ENCODE assay signal across 15 cellular contexts in the genomic region with DNA sequence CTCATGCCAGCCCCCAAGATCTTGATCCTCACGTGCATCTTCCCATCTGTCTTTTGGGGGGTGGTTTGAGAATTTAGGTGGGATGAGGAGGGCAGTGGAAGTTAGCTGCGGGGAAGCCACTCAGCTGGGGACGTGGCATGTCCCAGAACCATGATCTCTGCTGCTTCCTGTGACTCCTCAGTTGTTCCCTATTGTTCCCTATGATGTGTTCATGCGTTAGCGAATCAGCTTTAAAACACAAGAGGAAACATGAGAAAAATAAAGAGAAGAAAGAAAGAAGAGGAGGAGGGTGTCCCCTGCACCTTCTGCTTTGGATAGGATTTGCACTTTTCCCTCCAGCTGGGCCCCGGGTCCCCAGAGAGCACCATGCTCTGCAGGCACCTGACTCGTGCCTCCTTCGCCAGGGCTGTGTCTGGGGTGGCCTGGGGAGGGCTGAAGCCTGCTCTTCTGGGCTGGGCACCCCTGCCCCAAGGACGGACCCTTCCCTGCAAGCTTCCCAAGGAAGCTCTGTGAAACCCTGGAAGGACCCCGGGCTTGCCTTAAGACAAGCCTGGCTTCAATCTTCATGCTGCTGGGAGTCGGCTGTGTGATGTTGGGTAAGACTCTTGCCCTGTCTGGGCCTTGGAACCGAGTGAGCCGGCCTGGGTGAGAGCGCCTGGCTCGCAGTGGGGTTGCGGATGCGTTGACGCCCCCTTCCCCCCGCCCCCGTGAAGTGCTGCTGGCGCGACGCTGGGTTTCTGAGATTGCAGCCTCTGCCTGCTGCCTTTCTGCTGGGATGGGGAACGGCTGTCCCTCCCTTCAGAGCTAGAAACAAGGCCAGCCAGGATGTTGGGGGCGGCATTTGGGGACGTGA.
DNase-seq lines count a peak whose midpoint lies in the region; ATAC-seq, FAIRE-seq and TF ChIP-seq lines count a peak whose summit lies in the region.
"Had no signal": no experiment of that assay in that cellular context is flagged by ENCODE, and none has a peak within 500 bp of the region (broad histone marks: within the 10 kb centered on the region; RNA-seq: fewer than 3 reads in every experiment).

No MANE protein-coding gene starts in this region.

- FAIRE-seq in keratinocyte (lab: Jason Lieb, UNC) = no peak

- 50 to 56% methylated on average over 3 to 12 of the region's 26 CpGs for WGBS in transverse colon (ENCODE audit: low coverage in 1 of 2), 2 donors

- no peaks in the 10 kb centered on the region for H3K9me3 ChIP-seq in breast epithelium
- H3K9me3 ChIP-seq in keratinocyte (ENCODE audit: control insufficient read depth, low read depth, low read length) = no peaks in the 10 kb centered on the region
- no peaks in the 10 kb centered on the region for H3K9me3 ChIP-seq in transverse colon

- H3K27me3 Mint-ChIP-seq in MCF 10A (ENCODE audit: insufficient read depth, unreplicated experiment) (no peaks in the 10 kb centered on the region), WTC11 (ENCODE audit: low read depth) (peaks cover 22% of the 10 kb centered on the region)

- TF ChIP-seq CTCF in MCF 10A (IDR thresholded peaks at IDR 0.05; ENCODE audit: unreplicated experiment) (no peak), breast epithelium (IDR thresholded peaks at IDR 0.05) (no peak), WTC11 (IDR thresholded peaks at IDR 0.05) (no peak), keratinocyte (optimal IDR thresholded peaks at IDR 0.05 in 1 of 3, IDR thresholded peaks at IDR 0.05 in 1 of 3, conservative IDR thresholded peaks at IDR 0.05 in 1 of 3; ENCODE audit: extremely low read depth in 1 of 3, insufficient read depth in 2 of 3, low read length in 3 of 3) (no peak), transverse colon (IDR thresholded peaks at IDR 0.05) (no peak)

- H3K27me3 ChIP-seq in breast epithelium (peaks cover 0 to 4% of the 10 kb centered on the region in 2 donors), keratinocyte (ENCODE audit: control insufficient read depth, extremely low read depth, insufficient read depth, low read length) (peaks cover 10% of the 10 kb centered on the region), transverse colon (peaks cover 37% of the 10 kb centered on the region)

- ATAC-seq in WTC11 (no peak), GM21526 (IDR thresholded peaks at IDR 0.05; ENCODE audit: low FRiP score, unreplicated experiment) (no peak), HG02623 (IDR thresholded peaks at IDR 0.05; ENCODE audit: unreplicated experiment) (no peak), GM18519 (IDR thresholded peaks at IDR 0.05; ENCODE audit: low FRiP score, unreplicated experiment) (no peak)
- ATAC-seq: activated CD8-positive, alpha-beta T cell treated with anti-CD3 and anti-CD28 coated beads, Interleukin-2, amount 10 ng/mL, durations not matched to agents 7 days and 5 days had no signal

- peaks cover 26% of the 10 kb centered on the region for H3K4me1 Mint-ChIP-seq in MCF 10A (ENCODE audit: insufficient read depth, unreplicated experiment)
- H3K4me1 Mint-ChIP-seq in WTC11 = peaks cover 50% of the 10 kb centered on the region

- no peak overlapping the region for H2AFZ ChIP-seq in keratinocyte (ENCODE audit: control insufficient read depth, low read length)

- POLR2A ChIA-PET in MCF 10A (lab: Yijun Ruan, JAX) (interaction anchor here (0.6 to 1.3 kb wide), 2 partner anchors 25 to 34 kb away, joined by 3 to 4 read pairs; no protein-coding TSS in a partner anchor), WTC11 (lab: Charles Lee) (no interaction called here)

- DNase-seq in MCF 10A (ENCODE audit: unreplicated experiment) (no peak), breast epithelium (ENCODE audit: low spot score in 2 of 2) (no peak), WTC11 (ENCODE audit: low spot score) (no peak), keratinocyte (ENCODE audit: low read depth, low spot score) (no peak), transverse colon (no peak)
- DNase-seq: activated CD8-positive, alpha-beta T cell treated with anti-CD3 and anti-CD28 coated beads, Interleukin-2, amount 10 ng/mL, durations not matched to agents 7 days and 5 days; activated gamma-delta T cell treated with Interleukin-2 at 50 U/mL for 16 hours; cerebellar nuclear complex; Kasumi-1; NCI-H2081 treated with DMSO at 0.1 percent for 48 hours; T-helper 2 cell had no signal

- H4K20me1 ChIP-seq in keratinocyte (ENCODE audit: control insufficient read depth, extremely low read depth, insufficient read depth, low read length) = no peaks in the 10 kb centered on the region

- H3K36me3 Mint-ChIP-seq in MCF 10A (ENCODE audit: insufficient read depth, unreplicated experiment) (no peaks in the 10 kb centered on the region), WTC11 (no peaks in the 10 kb centered on the region)

- CTCF ChIA-PET in MCF 10A (lab: Yijun Ruan, JAX) = interaction anchor here (0.6 to 1.6 kb wide), 3 partner anchors 57 to 78 kb away, joined by 3 to 8 read pairs (median 3); no protein-coding TSS in a partner anchor
- CTCF ChIA-PET in WTC11 (lab: Charles Lee) = interaction anchor here (0.5 to 5.0 kb wide), 9 partner anchors 12 to 89 kb away, joined by 3 to 47 read pairs (median 4); no protein-coding TSS in a partner anchor

- H3K9ac ChIP-seq in keratinocyte (ENCODE audit: control insufficient read depth, extremely low read depth, insufficient read depth, low read length) = no peak overlapping the region

- no peak for TF ChIP-seq POLR2A in breast epithelium (IDR thresholded peaks at IDR 0.05)
- TF ChIP-seq POLR2A in transverse colon (IDR thresholded peaks at IDR 0.05) = no peak

- in situ Hi-C loops in transverse colon (cut with MboI; ENCODE audit: low pct_ligation_motif_present in 1 of 4, low pct_unique_long_range_greater_than_20kb in 1 of 4, low sequenced_read_pairs in 3 of 4) = no loop called here

- H3K36me3 ChIP-seq in breast epithelium (no peaks in the 10 kb centered on the region), keratinocyte (ENCODE audit: control insufficient read depth in 2 of 2, extremely low read depth in 1 of 2, insufficient read depth in 2 of 2, low read length in 2 of 2) (no peaks in the 10 kb centered on the region), transverse colon (no peaks in the 10 kb centered on the region)

- H3K4me3 ChIP-seq in breast epithelium = no peak overlapping the region
- no peak overlapping the region for H3K4me3 ChIP-seq in keratinocyte (ENCODE audit: control insufficient read depth in 2 of 3, extremely low read depth in 1 of 3, insufficient read depth in 2 of 3, low read depth in 1 of 3, low read length in 3 of 3)
- no peak overlapping the region for H3K4me3 ChIP-seq in transverse colon
- H3K4me3 ChIP-seq: skin epidermis had no signal

- peak overlapping the region; percentile 59 for H3K4me3 Mint-ChIP-seq in MCF 10A (ENCODE audit: unreplicated experiment)
- H3K4me3 Mint-ChIP-seq in WTC11 = no peak overlapping the region
- H3K4me3 Mint-ChIP-seq: activated CD8-positive, alpha-beta T cell treated with anti-CD3 and anti-CD28 coated beads, Interleukin-2, amount 10 ng/mL, durations not matched to agents 7 days and 5 days had no signal

- BruUV-seq in MCF 10A (replicated peaks; lab: Mats Ljungman, UMichigan) = no TSS peak

- H3K27ac Mint-ChIP-seq in MCF 10A (ENCODE audit: low read depth, unreplicated experiment) = peak overlapping the region; percentile 89
- H3K27ac Mint-ChIP-seq in WTC11 = peak overlapping the region; percentile 80; the same call in 1 of the 2 replicates
- H3K27ac Mint-ChIP-seq: activated CD8-positive, alpha-beta T cell treated with anti-CD3 and anti-CD28 coated beads, Interleukin-2, amount 10 ng/mL, durations not matched to agents 7 days and 5 days had no signal

- H3K79me2 ChIP-seq in keratinocyte (ENCODE audit: control insufficient read depth, insufficient read depth, low read length) = peaks cover 4% of the 10 kb centered on the region

- H3K9me3 Mint-ChIP-seq in MCF 10A (ENCODE audit: unreplicated experiment) (no peaks in the 10 kb centered on the region), WTC11 (no peaks in the 10 kb centered on the region)

- H3K9me1 ChIP-seq in keratinocyte (ENCODE audit: control insufficient read depth, extremely low read depth, insufficient read depth, low read length) = no peaks in the 10 kb centered on the region

- peak overlapping the region; percentile 47 for H3K4me2 ChIP-seq in keratinocyte (ENCODE audit: control insufficient read depth, extremely low read depth, insufficient read depth, low read depth, low read length)

- H3K4me1 ChIP-seq in breast epithelium (no peaks in the 10 kb centered on the region), keratinocyte (ENCODE audit: control insufficient read depth, extremely low read depth, insufficient read depth, low read length) (peaks cover 36% of the 10 kb centered on the region), transverse colon (peaks cover 13 to 47% (median 24%) of the 10 kb centered on the region in 4 donors)

- TF ChIP-seq EP300 in transverse colon (IDR thresholded peaks at IDR 0.05; ENCODE audit: low read depth) = no peak

- intact Hi-C loops in MCF 10A (cut with micrococcal nuclease) = no loop called here
- intact Hi-C loops in breast epithelium (cut with DNase I; ENCODE audit: low total_unique reads) = no loop called here
- intact Hi-C loops in transverse colon (cut with DNase I; ENCODE audit: low total_unique reads) = loop anchor here (10.0 kb wide), 1 partner anchor 60 kb away; the partner anchor contains the start of gene CIBAR2

- peak overlapping the region in 1 of 2 donors; percentile 52 for H3K27ac ChIP-seq in breast epithelium
- H3K27ac ChIP-seq in keratinocyte (ENCODE audit: control insufficient read depth, insufficient read depth, low read length) = no peak overlapping the region
- H3K27ac ChIP-seq in transverse colon = peak overlapping the region; percentile 48 to 74 (median 59)

- dilution Hi-C loops in keratinocyte (cut with MboI; ENCODE audit: extremely low pct_ligation_motif_present, low sequenced_read_pairs) = no loop called here

TF ChIP-seq in WTC11, 78 proteins besides CTCF, POLR2A, EP300 and RAD21 (continues in another document):
- TF ChIP-seq ELF4 (CRISPR knock-in tag; IDR thresholded peaks at IDR 0.05; ENCODE audit: low read depth) = no peak
- TF ChIP-seq, protein P1, sequence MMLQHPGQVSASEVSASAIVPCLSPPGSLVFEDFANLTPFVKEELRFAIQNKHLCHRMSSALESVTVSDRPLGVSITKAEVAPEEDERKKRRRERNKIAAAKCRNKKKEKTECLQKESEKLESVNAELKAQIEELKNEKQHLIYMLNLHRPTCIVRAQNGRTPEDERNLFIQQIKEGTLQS (CRISPR knock-in tag; conservative IDR thresholded peaks at IDR 0.05) = no peak
- no peak for TF ChIP-seq TP53 (CRISPR knock-in tag; IDR thresholded peaks at IDR 0.05)
- TF ChIP-seq ZNF138 (CRISPR knock-in tag; conservative IDR thresholded peaks at IDR 0.05) = no peak
